8 cellular contexts compared by ENCODE assay signal in genomic region chr9:2228132-2228531, GRCh38.
DNase-seq lines count a peak whose midpoint lies in the region; TF ChIP-seq lines count a peak whose summit lies in the region.

No MANE protein-coding gene starts in this region.

- intact Hi-C loops in sigmoid colon (cut with DNase I) = no loop called here

- peak; percentile 49 for TF ChIP-seq CTCF in GM06990 (IDR thresholded peaks at IDR 0.05; ENCODE audit: insufficient read depth, low read length, poor library complexity, severe bottlenecking)
- peak; percentile 47 for TF ChIP-seq CTCF in retinal pigment epithelial cell (conservative IDR thresholded peaks at IDR 0.05; ENCODE audit: low read depth, low read length)
- peak in 2 of 4 experiments; percentile 5 to 26 for TF ChIP-seq CTCF in sigmoid colon (IDR thresholded peaks at IDR 0.05)

- no peaks in the 10 kb centered on the region for H3K27me3 ChIP-seq in GM06990 (replicated peaks; ENCODE audit: control insufficient read depth, insufficient read depth, low read length)
- no peaks in the 10 kb centered on the region for H3K27me3 ChIP-seq in NT2/D1 (ENCODE audit: insufficient read depth, insufficient read length)
- H3K27me3 ChIP-seq in sigmoid colon = no peaks in the 10 kb centered on the region

- TF ChIP-seq POLR2A in erythroblast (IDR thresholded peaks at IDR 0.05; ENCODE audit: low read length) (no peak), sigmoid colon (IDR thresholded peaks at IDR 0.05) (no peak)

- TF ChIP-seq EP300 in sigmoid colon (IDR thresholded peaks at IDR 0.05) = no peak

- H3K36me3 ChIP-seq in GM06990 (ENCODE audit: control insufficient read depth, insufficient read depth, low read length) (no peaks in the 10 kb centered on the region), NT2/D1 (ENCODE audit: insufficient read depth, insufficient read length, low read length) (no peaks in the 10 kb centered on the region), sigmoid colon (no peaks in the 10 kb centered on the region)

- H3K4me3 ChIP-seq in GM06990 (replicated peaks; ENCODE audit: low read depth, low read length) = no peak overlapping the region
- no peak overlapping the region for H3K4me3 ChIP-seq in NT2/D1 (ENCODE audit: insufficient read length, low read depth)
- no peak overlapping the region for H3K4me3 ChIP-seq in retinal pigment epithelial cell (ENCODE audit: low read length)
- H3K4me3 ChIP-seq in sigmoid colon = no peak overlapping the region

- H3K27ac ChIP-seq in sigmoid colon = no peak overlapping the region

- DNase-seq in A172 (ENCODE audit: low spot score) = peak; percentile 22
- DNase-seq in GM06990 (ENCODE audit: extremely low read depth, insufficient read length) = no peak
- peak; percentile 61 for DNase-seq in NT2/D1 (ENCODE audit: low read depth, low spot score)
- DNase-seq in erythroblast (lab: John Stamatoyannopoulos, UW) = peak; percentile 32 to 35
- DNase-seq in retinal pigment epithelial cell (ENCODE audit: low read depth) = no peak
- DNase-seq in T-helper 1 cell = no peak
- no peak for DNase-seq in stimulated activated naive CD4-positive, alpha-beta T cell treated with Interleukin-2 at 50 U/mL for 16 hours (lab: John Stamatoyannopoulos, UW)
- DNase-seq in sigmoid colon = no peak

- H3K9ac ChIP-seq in NT2/D1 (ENCODE audit: insufficient read length, low read depth) = no peak overlapping the region

- 39 to 46% methylated on average over 2 of the region's 2 CpGs for WGBS in sigmoid colon, 2 donors

- H3K9me3 ChIP-seq in NT2/D1 (ENCODE audit: insufficient read depth, low read length) = peaks cover 23% of the 10 kb centered on the region
- no peaks in the 10 kb centered on the region for H3K9me3 ChIP-seq in sigmoid colon

- H3K4me1 ChIP-seq in NT2/D1 (ENCODE audit: insufficient read depth, insufficient read length) = no peaks in the 10 kb centered on the region
- peaks cover 0 to 21% (median 3%) of the 10 kb centered on the region in 4 donors for H3K4me1 ChIP-seq in sigmoid colon

Comparison
In these comparisons a context has a peak if more than half of its experiments do, and no peak if none do; other contexts are left out.
1. DNase-seq: peak in A172 (single experiment), NT2/D1 (single experiment) and erythroblast (2 of 2); none in GM06990 (single experiment), retinal pigment epithelial cell (single experiment), T-helper 1 cell (0 of 5), stimulated activated naive CD4-positive, alpha-beta T cell treated with Interleukin-2 at 50 U/mL for 16 hours (single experiment) and sigmoid colon (single experiment).